1 cellular context compared by ENCODE assay signal in the genomic region with DNA sequence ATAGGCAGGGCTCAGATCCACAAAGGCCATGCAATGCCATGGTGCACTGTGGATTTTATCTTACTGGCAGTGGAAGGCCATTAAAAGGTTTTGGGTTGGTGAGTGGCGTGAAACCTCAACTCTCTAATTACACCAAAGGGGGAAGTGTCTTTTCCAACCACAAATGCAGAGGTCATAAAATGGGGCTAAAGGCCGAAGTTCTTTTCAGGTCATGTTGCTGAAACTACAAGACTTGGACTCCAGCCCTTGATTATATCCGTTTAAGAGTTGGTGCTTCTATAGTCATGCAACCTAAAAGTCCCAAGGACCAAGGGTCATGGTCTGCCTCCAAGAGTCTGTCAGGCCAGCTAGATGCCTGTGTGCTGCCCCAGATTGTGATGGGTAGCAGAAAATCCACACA.
TF ChIP-seq lines count a peak whose summit lies in the region.

No MANE protein-coding gene starts in this region.

TF ChIP-seq in GM23338, 12 proteins besides CTCF, POLR2A, EP300 and RAD21 (continued from another document):
- TF ChIP-seq CREB1 (CRISPR knock-in tag; IDR thresholded peaks at IDR 0.05; ENCODE audit: low read depth) (no peak), EZH2phosphoT487 (IDR thresholded peaks at IDR 0.05; ENCODE audit: unreplicated experiment) (no peak), NANOG (IDR thresholded peaks at IDR 0.05; ENCODE audit: borderline replicate concordance) (no peak), ZNF331 (CRISPR knock-in tag; IDR thresholded peaks at IDR 0.05; ENCODE audit: low read depth) (no peak), EZH2 (IDR thresholded peaks at IDR 0.05; ENCODE audit: low read depth, unreplicated experiment) (no peak), POLR2AphosphoS5 (IDR thresholded peaks at IDR 0.05; ENCODE audit: low read depth) (no peak), STAT1 (IDR thresholded peaks at IDR 0.05; ENCODE audit: unreplicated experiment) (no peak)
- TF ChIP-seq, protein P1, sequence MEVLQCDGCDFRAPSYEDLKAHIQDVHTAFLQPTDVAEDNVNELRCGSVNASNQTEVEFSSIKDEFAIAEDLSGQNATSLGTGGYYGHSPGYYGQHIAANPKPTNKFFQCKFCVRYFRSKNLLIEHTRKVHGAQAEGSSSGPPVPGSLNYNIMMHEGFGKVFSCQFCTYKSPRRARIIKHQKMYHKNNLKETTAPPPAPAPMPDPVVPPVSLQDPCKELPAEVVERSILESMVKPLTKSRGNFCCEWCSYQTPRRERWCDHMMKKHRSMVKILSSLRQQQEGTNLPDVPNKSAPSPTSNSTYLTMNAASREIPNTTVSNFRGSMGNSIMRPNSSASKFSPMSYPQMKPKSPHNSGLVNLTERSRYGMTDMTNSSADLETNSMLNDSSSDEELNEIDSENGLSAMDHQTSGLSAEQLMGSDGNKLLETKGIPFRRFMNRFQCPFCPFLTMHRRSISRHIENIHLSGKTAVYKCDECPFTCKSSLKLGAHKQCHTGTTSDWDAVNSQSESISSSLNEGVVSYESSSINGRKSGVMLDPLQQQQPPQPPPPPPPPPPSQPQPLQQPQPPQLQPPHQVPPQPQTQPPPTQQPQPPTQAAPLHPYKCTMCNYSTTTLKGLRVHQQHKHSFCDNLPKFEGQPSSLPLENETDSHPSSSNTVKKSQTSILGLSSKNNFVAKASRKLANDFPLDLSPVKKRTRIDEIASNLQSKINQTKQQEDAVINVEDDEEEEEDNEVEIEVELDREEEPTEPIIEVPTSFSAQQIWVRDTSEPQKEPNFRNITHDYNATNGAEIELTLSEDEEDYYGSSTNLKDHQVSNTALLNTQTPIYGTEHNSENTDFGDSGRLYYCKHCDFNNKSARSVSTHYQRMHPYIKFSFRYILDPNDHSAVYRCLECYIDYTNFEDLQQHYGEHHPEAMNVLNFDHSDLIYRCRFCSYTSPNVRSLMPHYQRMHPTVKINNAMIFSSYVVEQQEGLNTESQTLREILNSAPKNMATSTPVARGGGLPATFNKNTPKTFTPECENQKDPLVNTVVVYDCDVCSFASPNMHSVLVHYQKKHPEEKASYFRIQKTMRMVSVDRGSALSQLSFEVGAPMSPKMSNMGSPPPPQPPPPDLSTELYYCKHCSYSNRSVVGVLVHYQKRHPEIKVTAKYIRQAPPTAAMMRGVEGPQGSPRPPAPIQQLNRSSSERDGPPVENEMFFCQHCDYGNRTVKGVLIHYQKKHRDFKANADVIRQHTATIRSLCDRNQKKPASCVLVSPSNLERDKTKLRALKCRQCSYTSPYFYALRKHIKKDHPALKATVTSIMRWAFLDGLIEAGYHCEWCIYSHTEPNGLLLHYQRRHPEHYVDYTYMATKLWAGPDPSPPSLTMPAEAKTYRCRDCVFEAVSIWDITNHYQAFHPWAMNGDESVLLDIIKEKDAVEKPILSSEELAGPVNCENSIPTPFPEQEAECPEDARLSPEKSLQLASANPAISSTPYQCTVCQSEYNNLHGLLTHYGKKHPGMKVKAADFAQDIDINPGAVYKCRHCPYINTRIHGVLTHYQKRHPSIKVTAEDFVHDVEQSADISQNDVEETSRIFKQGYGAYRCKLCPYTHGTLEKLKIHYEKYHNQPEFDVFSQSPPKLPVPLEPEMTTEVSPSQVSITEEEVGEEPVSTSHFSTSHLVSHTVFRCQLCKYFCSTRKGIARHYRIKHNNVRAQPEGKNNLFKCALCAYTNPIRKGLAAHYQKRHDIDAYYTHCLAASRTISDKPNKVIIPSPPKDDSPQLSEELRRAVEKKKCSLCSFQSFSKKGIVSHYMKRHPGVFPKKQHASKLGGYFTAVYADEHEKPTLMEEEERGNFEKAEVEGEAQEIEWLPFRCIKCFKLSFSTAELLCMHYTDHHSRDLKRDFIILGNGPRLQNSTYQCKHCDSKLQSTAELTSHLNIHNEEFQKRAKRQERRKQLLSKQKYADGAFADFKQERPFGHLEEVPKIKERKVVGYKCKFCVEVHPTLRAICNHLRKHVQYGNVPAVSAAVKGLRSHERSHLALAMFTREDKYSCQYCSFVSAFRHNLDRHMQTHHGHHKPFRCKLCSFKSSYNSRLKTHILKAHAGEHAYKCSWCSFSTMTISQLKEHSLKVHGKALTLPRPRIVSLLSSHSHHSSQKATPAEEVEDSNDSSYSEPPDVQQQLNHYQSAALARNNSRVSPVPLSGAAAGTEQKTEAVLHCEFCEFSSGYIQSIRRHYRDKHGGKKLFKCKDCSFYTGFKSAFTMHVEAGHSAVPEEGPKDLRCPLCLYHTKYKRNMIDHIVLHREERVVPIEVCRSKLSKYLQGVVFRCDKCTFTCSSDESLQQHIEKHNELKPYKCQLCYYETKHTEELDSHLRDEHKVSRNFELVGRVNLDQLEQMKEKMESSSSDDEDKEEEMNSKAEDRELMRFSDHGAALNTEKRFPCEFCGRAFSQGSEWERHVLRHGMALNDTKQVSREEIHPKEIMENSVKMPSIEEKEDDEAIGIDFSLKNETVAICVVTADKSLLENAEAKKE (CRISPR knock-in tag; IDR thresholded peaks at IDR 0.05) = no peak
TF ChIP-seq in GM23338: peak in this region for 0.
